In genomic region chr11:61657566-61657965, GRCh38 we compare ENCODE assay signal across 20 cellular contexts. TPM values are rescaled to one million over a fixed set of nuclear protein-coding genes. Genes with fewer than 3 reads are reported as not detected.
DNase-seq lines count a peak whose midpoint lies in the region; TF ChIP-seq lines count a peak whose summit lies in the region.
"Had no signal": no experiment of that assay in that cellular context is flagged by ENCODE, and none has a peak within 500 bp of the region (broad histone marks: within the 10 kb centered on the region; RNA-seq: fewer than 3 reads in every experiment).

No MANE protein-coding gene starts in this region.

- TF ChIP-seq RAD21 in Ishikawa (IDR thresholded peaks at IDR 0.05; ENCODE audit: low read depth) = no peak

- no peak overlapping the region for H3K4me3 ChIP-seq in endodermal cell (ENCODE audit: low read length)
- H3K4me3 ChIP-seq: left ventricle myocardium inferior, smooth muscle cell, upper lobe of right lung had no signal

- H3K4me3 Mint-ChIP-seq in endodermal cell = no peak overlapping the region
- H3K4me3 Mint-ChIP-seq in glutamatergic neuron (ENCODE audit: unreplicated experiment) = no peak overlapping the region
- no peak overlapping the region for H3K4me3 Mint-ChIP-seq in mesothelial cell of epicardium
- H3K4me3 Mint-ChIP-seq: activated naive CD4-positive, alpha-beta T cell treated with anti-CD3 and anti-CD28 coated beads, Interleukin-2, amount 10 ng/mL, durations not matched to agents 7 days and 5 days; brain; CD8-positive, alpha-beta T cell had no signal

- H3K4me1 Mint-ChIP-seq in endodermal cell = peaks cover 36% of the 10 kb centered on the region
- H3K4me1 Mint-ChIP-seq in glutamatergic neuron (ENCODE audit: low read depth, unreplicated experiment) = peaks cover 4% of the 10 kb centered on the region
- peaks cover 8% of the 10 kb centered on the region for H3K4me1 Mint-ChIP-seq in mesothelial cell of epicardium
- H3K4me1 Mint-ChIP-seq: activated naive CD4-positive, alpha-beta T cell treated with anti-CD3 and anti-CD28 coated beads, Interleukin-2, amount 10 ng/mL, durations not matched to agents 7 days and 5 days had no signal

- H3K27me3 ChIP-seq in endodermal cell (ENCODE audit: control insufficient read depth, insufficient read depth, low read length, poor library complexity, severe bottlenecking) = no peaks in the 10 kb centered on the region
- H3K27me3 ChIP-seq: upper lobe of right lung had no signal

- no peak for TF ChIP-seq EP300 in Ishikawa (IDR thresholded peaks at IDR 0.05; ENCODE audit: borderline replicate concordance)

- H3K36me3 Mint-ChIP-seq in endodermal cell (ENCODE audit: low read depth) = no peaks in the 10 kb centered on the region
- H3K36me3 Mint-ChIP-seq in glutamatergic neuron (ENCODE audit: unreplicated experiment) = no peaks in the 10 kb centered on the region
- no peaks in the 10 kb centered on the region for H3K36me3 Mint-ChIP-seq in mesothelial cell of epicardium
- H3K36me3 Mint-ChIP-seq: activated naive CD4-positive, alpha-beta T cell treated with anti-CD3 and anti-CD28 coated beads, Interleukin-2, amount 10 ng/mL, durations not matched to agents 7 days and 5 days; brain; CD8-positive, alpha-beta T cell had no signal

- peaks cover 8% of the 10 kb centered on the region for H3K4me1 ChIP-seq in endodermal cell (ENCODE audit: control insufficient read depth, insufficient read depth, low read length)

- no peaks in the 10 kb centered on the region for H3K36me3 ChIP-seq in endodermal cell (ENCODE audit: control insufficient read depth, insufficient read depth, low read length)
- H3K36me3 ChIP-seq: left ventricle myocardium inferior, upper lobe of right lung had no signal

- TF ChIP-seq POLR2A in erythroblast (IDR thresholded peaks at IDR 0.05; ENCODE audit: low read length) = no peak

- H3K27ac ChIP-seq in 22Rv1 (no peak overlapping the region), endodermal cell (ENCODE audit: low read depth, low read length) (no peak overlapping the region)
- H3K27ac ChIP-seq: left ventricle myocardium inferior, upper lobe of right lung had no signal

- H3K27ac Mint-ChIP-seq in endodermal cell (peak overlapping the region; percentile 67), glutamatergic neuron (ENCODE audit: unreplicated experiment) (no peak overlapping the region), mesothelial cell of epicardium (no peak overlapping the region)
- H3K27ac Mint-ChIP-seq: activated naive CD4-positive, alpha-beta T cell treated with anti-CD3 and anti-CD28 coated beads, Interleukin-2, amount 10 ng/mL, durations not matched to agents 7 days and 5 days; CD8-positive, alpha-beta T cell had no signal

- 95 to 100% methylated on average over 2 to 5 of the region's 5 CpGs for WGBS in endodermal cell (ENCODE audit: insufficient coverage in 1 of 2, insufficient read length in 1 of 2), 2 experiments

- H3K27me3 Mint-ChIP-seq in endodermal cell (ENCODE audit: insufficient read depth) (peaks cover 4% of the 10 kb centered on the region), glutamatergic neuron (ENCODE audit: unreplicated experiment) (peaks cover 3% of the 10 kb centered on the region), mesothelial cell of epicardium (ENCODE audit: low read depth) (peaks cover 3% of the 10 kb centered on the region)

- H3K9me3 ChIP-seq in endodermal cell (ENCODE audit: control insufficient read depth, low read length) = no peaks in the 10 kb centered on the region
- H3K9me3 ChIP-seq: left ventricle myocardium inferior, upper lobe of right lung had no signal

- TF ChIP-seq CTCF in 22Rv1 (IDR thresholded peaks at IDR 0.05) (0 out of 2 replicates have a peak, but pooled peaks have one; percentile 6), endodermal cell (conservative IDR thresholded peaks at IDR 0.05) (no peak), glutamatergic neuron (IDR thresholded peaks at IDR 0.05; ENCODE audit: partially characterized antibody, unreplicated experiment) (no peak), mesothelial cell of epicardium (IDR thresholded peaks at IDR 0.05; ENCODE audit: unreplicated experiment) (no peak)

- DNase-seq in NCI-H748 treated with DMSO at 0.1 percent for 48 hours (lab: John Stamatoyannopoulos, UW) (peak; percentile 64), endodermal cell (no peak), cerebellar cortex (ENCODE audit: low spot score) (no peak), glutamatergic neuron (no peak), erythroblast (lab: John Stamatoyannopoulos, UW) (no peak), mesothelial cell of epicardium (ENCODE audit: low spot score in 2 of 2, unreplicated experiment in 2 of 2) (no peak)
- DNase-seq: activated CD4-positive, alpha-beta T cell treated with anti-CD3 and anti-CD28 coated beads for 48 hours; activated naive CD4-positive, alpha-beta T cell treated with anti-CD3 and anti-CD28 coated beads, Interleukin-2, amount 10 ng/mL, durations not matched to agents 7 days and 5 days; activated T-cell treated with anti-CD3 and anti-CD28 coated beads for 4 hours; CD8-positive, alpha-beta T cell; effector CD8-positive, alpha-beta T cell; IMR-90; left ventricle myocardium inferior; NCI-H1436 treated with DMSO at 0.1 percent for 48 hours; stimulated activated naive CD4-positive, alpha-beta T cell treated with Interleukin-2 at 50 U/mL for 16 hours; upper lobe of right lung had no signal

- H3K9ac ChIP-seq in endodermal cell (ENCODE audit: extremely low read depth, low read length, poor library complexity, severe bottlenecking) = no peak overlapping the region

- H3K9me3 Mint-ChIP-seq in endodermal cell = no peaks in the 10 kb centered on the region
- peaks cover 2% of the 10 kb centered on the region for H3K9me3 Mint-ChIP-seq in glutamatergic neuron (ENCODE audit: unreplicated experiment)
- H3K9me3 Mint-ChIP-seq in mesothelial cell of epicardium = no peaks in the 10 kb centered on the region
- H3K9me3 Mint-ChIP-seq: activated naive CD4-positive, alpha-beta T cell treated with anti-CD3 and anti-CD28 coated beads, Interleukin-2, amount 10 ng/mL, durations not matched to agents 7 days and 5 days; CD8-positive, alpha-beta T cell had no signal

TF ChIP-seq in Ishikawa, 13 proteins besides CTCF, POLR2A, EP300 and RAD21:
- TF ChIP-seq, protein P1, sequence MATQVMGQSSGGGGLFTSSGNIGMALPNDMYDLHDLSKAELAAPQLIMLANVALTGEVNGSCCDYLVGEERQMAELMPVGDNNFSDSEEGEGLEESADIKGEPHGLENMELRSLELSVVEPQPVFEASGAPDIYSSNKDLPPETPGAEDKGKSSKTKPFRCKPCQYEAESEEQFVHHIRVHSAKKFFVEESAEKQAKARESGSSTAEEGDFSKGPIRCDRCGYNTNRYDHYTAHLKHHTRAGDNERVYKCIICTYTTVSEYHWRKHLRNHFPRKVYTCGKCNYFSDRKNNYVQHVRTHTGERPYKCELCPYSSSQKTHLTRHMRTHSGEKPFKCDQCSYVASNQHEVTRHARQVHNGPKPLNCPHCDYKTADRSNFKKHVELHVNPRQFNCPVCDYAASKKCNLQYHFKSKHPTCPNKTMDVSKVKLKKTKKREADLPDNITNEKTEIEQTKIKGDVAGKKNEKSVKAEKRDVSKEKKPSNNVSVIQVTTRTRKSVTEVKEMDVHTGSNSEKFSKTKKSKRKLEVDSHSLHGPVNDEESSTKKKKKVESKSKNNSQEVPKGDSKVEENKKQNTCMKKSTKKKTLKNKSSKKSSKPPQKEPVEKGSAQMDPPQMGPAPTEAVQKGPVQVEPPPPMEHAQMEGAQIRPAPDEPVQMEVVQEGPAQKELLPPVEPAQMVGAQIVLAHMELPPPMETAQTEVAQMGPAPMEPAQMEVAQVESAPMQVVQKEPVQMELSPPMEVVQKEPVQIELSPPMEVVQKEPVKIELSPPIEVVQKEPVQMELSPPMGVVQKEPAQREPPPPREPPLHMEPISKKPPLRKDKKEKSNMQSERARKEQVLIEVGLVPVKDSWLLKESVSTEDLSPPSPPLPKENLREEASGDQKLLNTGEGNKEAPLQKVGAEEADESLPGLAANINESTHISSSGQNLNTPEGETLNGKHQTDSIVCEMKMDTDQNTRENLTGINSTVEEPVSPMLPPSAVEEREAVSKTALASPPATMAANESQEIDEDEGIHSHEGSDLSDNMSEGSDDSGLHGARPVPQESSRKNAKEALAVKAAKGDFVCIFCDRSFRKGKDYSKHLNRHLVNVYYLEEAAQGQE (IDR thresholded peaks at IDR 0.05; ENCODE audit: low read depth) = no peak
- 0 out of 2 replicates have a peak, but pooled peaks have one; percentile 16 for TF ChIP-seq NFIC (IDR thresholded peaks at IDR 0.05)

RNA-seq across cellular contexts. Expression of gene DAGLA, which starts 22.6 kb away (rescaled TPM):
- 1 to 10 TPM; 5.6 to 8.7 TPM for total RNA-seq in endodermal cell
- polyA plus RNA-seq in endodermal cell (2013, experiment 1 of 2) = 6.4 TPM
- polyA plus RNA-seq in endodermal cell (2013, experiment 2 of 2) = 5.5 TPM
- total RNA-seq in glutamatergic neuron (ENCODE audit: unreplicated experiment) = 9.6 TPM
- total RNA-seq in mesothelial cell of epicardium = 7.1 to 8.1 TPM (median 8.1 TPM) in 3 replicates
